In genomic region chr20:4512891-4513550, GRCh38 we compare ENCODE assay signal across 12 cellular contexts.
DNase-seq lines count a peak whose midpoint lies in the region; ATAC-seq, FAIRE-seq and TF ChIP-seq lines count a peak whose summit lies in the region.
"Had no signal": no experiment of that assay in that cellular context is flagged by ENCODE, and none has a peak within 500 bp of the region (broad histone marks: within the 10 kb centered on the region; RNA-seq: fewer than 3 reads in every experiment).

No MANE protein-coding gene starts in this region.

- TF ChIP-seq CTCF in endothelial cell of umbilical vein (IDR thresholded peaks at IDR 0.05; ENCODE audit: extremely low read depth in 1 of 2, insufficient read depth in 1 of 2, low read depth in 1 of 2, low read length in 2 of 2) (no peak), omental fat pad (IDR thresholded peaks at IDR 0.05) (no peak)

- no peaks in the 10 kb centered on the region for H3K27me3 ChIP-seq in endothelial cell of umbilical vein (ENCODE audit: control insufficient read depth in 2 of 2, insufficient read depth in 2 of 2, low read length in 2 of 2)
- H3K27me3 ChIP-seq: esophagus muscularis mucosa had no signal

- H3K79me2 ChIP-seq in endothelial cell of umbilical vein (ENCODE audit: control insufficient read depth, insufficient read depth, low read length): no peaks in the 10 kb centered on the region

- H4K20me1 ChIP-seq in endothelial cell of umbilical vein (replicated peaks; ENCODE audit: control insufficient read depth, extremely low read depth, insufficient read depth, low read length): no peaks in the 10 kb centered on the region

- intact Hi-C loops in endothelial cell of umbilical vein (cut with micrococcal nuclease): loop anchor here (1.0 to 2.0 kb wide), 2 partner anchors 38 to 42 kb away; no protein-coding TSS in a partner anchor

- H2AFZ ChIP-seq in endothelial cell of umbilical vein (ENCODE audit: low read depth, low read length): no peak overlapping the region

- no peaks in the 10 kb centered on the region for H3K36me3 ChIP-seq in endothelial cell of umbilical vein (ENCODE audit: control insufficient read depth in 2 of 2, extremely low read depth in 1 of 2, insufficient read depth in 2 of 2, low read length in 2 of 2)
- H3K36me3 ChIP-seq: esophagus muscularis mucosa had no signal

- FAIRE-seq in endothelial cell of umbilical vein (lab: Jason Lieb, UNC): peak; percentile 92

- peak overlapping the region; percentile 72 for H3K9ac ChIP-seq in endothelial cell of umbilical vein (replicated peaks; ENCODE audit: extremely low read depth, insufficient read depth, low read length)

- TSS peak; percentile 80 for BruUV-seq in endothelial cell of umbilical vein (replicated peaks; lab: Mats Ljungman, UMichigan)

- DNase-seq in EH (ENCODE audit: low read depth): peak; percentile 96
- DNase-seq in endothelial cell of umbilical vein (ENCODE audit: low read depth, low spot score): peak; percentile 90
- DNase-seq in omental fat pad (ENCODE audit: low spot score): no peak
- no peak for DNase-seq in stimulated activated CD4-positive, alpha-beta T cell treated with anti-CD3 and anti-CD28 coated beads, Interleukin-2, amount 100 ng/mL, for 48 hours
- DNase-seq in activated T-cell treated with anti-CD3 and anti-CD28 coated beads for 4 hours: no peak
- DNase-seq in NCI-H2029 (lab: John Stamatoyannopoulos, UW): no peak
- DNase-seq: activated CD4-positive, alpha-beta T cell treated with anti-CD3 and anti-CD28 coated beads, Interleukin-2, amount 10 ng/mL, durations not matched to agents 7 days and 5 days; NCI-H1694 had no signal

- H3K4me3 ChIP-seq in endothelial cell of umbilical vein (replicated peaks in 1 of 3; ENCODE audit: insufficient read depth in 1 of 3, low read depth in 1 of 3, low read length in 3 of 3): no peak overlapping the region
- H3K4me3 ChIP-seq: esophagus muscularis mucosa, skin epidermis had no signal

- dilution Hi-C loops in endothelial cell of umbilical vein (cut with MboI; ENCODE audit: extremely low pct_ligation_motif_present, low sequenced_read_pairs): no loop called here

- CTCF ChIA-PET in endothelial cell of umbilical vein (lab: Charles Lee): interaction anchor here (1.3 kb wide), 1 partner anchor 42 kb away, joined by 5 read pairs; no protein-coding TSS in a partner anchor

- no peaks in the 10 kb centered on the region for H3K9me3 ChIP-seq in endothelial cell of umbilical vein (replicated peaks; ENCODE audit: control insufficient read depth, insufficient read depth, low read length)
- H3K9me3 ChIP-seq: esophagus muscularis mucosa had no signal

- peaks cover 47% of the 10 kb centered on the region for H3K4me1 ChIP-seq in endothelial cell of umbilical vein (ENCODE audit: control insufficient read depth, extremely low read depth, insufficient read depth, low read length)
- H3K4me1 ChIP-seq: esophagus muscularis mucosa had no signal

- ATAC-seq in omental fat pad (ENCODE audit: low FRiP score): peak; percentile 88
- ATAC-seq in HG03521 (IDR thresholded peaks at IDR 0.05; ENCODE audit: unreplicated experiment): no peak

- H3K27ac ChIP-seq in endothelial cell of umbilical vein (ENCODE audit: insufficient read depth, low read depth, low read length): peak overlapping the region; percentile 98
- H3K27ac ChIP-seq: esophagus muscularis mucosa, skin epidermis had no signal

- POLR2A ChIA-PET in endothelial cell of umbilical vein (lab: Charles Lee): no interaction called here

- H3K4me2 ChIP-seq in endothelial cell of umbilical vein (ENCODE audit: insufficient read depth, low read length): peak overlapping the region; percentile 79

- H3K9me1 ChIP-seq in endothelial cell of umbilical vein (replicated peaks; ENCODE audit: control insufficient read depth, extremely low read depth, insufficient read depth, low read length): no peaks in the 10 kb centered on the region

- no peak for TF ChIP-seq POLR2A in endothelial cell of umbilical vein (IDR thresholded peaks at IDR 0.05; ENCODE audit: low read depth, low read length)

TF ChIP-seq in PFSK-1, 5 proteins besides CTCF, POLR2A, EP300 and RAD21:
- no peak for TF ChIP-seq REST (IDR thresholded peaks at IDR 0.05; ENCODE audit: insufficient read depth in 1 of 2, low read depth in 2 of 2, low read length in 2 of 2)
- 0 out of 2 replicates have a peak, but pooled peaks have one; percentile 1 for TF ChIP-seq SIN3A (IDR thresholded peaks at IDR 0.05; ENCODE audit: borderline replicate concordance, insufficient read depth, low read length)
- 0 out of 2 replicates have a peak, but pooled peaks have one; percentile 39 for TF ChIP-seq TAF1 (IDR thresholded peaks at IDR 0.05; ENCODE audit: borderline replicate concordance, insufficient read depth, low read length)
- no peak for TF ChIP-seq FOXP2 (optimal IDR thresholded peaks at IDR 0.05; ENCODE audit: borderline replicate concordance, extremely low read depth, extremely low read length, insufficient read depth)
- no peak; the same call in 1 of the 2 replicates for TF ChIP-seq POLR2AphosphoS5 (IDR thresholded peaks at IDR 0.05; ENCODE audit: low read depth, low read length)

TF ChIP-seq in endothelial cell of umbilical vein, 7 proteins besides CTCF, POLR2A, EP300 and RAD21:
- peak; percentile 100 for TF ChIP-seq JUN (IDR thresholded peaks at IDR 0.05; ENCODE audit: borderline replicate concordance, insufficient read depth, insufficient read length, low read depth)
- no peak for TF ChIP-seq GATA2 (IDR thresholded peaks at IDR 0.05; ENCODE audit: insufficient read depth, insufficient read length, low read depth, low read length)
- peak; percentile 94 for TF ChIP-seq FOS (IDR thresholded peaks at IDR 0.05; ENCODE audit: borderline replicate concordance, insufficient read depth, low read length)
- TF ChIP-seq POLR2AphosphoS5 (IDR thresholded peaks at IDR 0.05; ENCODE audit: insufficient read depth, low read depth, low read length): peak; percentile 29

Comparison
In these comparisons a context has a peak if more than half of its experiments do, and no peak if none do; other contexts are left out.
1. DNase-seq: peak in EH (single experiment) and endothelial cell of umbilical vein (single experiment); none in omental fat pad (single experiment), stimulated activated CD4-positive, alpha-beta T cell treated with anti-CD3 and anti-CD28 coated beads, Interleukin-2, amount 100 ng/mL, for 48 hours (0 of 2), activated T-cell treated with anti-CD3 and anti-CD28 coated beads for 4 hours (single experiment) and NCI-H2029 (single experiment).